ENCODE assay signal across 9 cellular contexts in the genomic region with DNA sequence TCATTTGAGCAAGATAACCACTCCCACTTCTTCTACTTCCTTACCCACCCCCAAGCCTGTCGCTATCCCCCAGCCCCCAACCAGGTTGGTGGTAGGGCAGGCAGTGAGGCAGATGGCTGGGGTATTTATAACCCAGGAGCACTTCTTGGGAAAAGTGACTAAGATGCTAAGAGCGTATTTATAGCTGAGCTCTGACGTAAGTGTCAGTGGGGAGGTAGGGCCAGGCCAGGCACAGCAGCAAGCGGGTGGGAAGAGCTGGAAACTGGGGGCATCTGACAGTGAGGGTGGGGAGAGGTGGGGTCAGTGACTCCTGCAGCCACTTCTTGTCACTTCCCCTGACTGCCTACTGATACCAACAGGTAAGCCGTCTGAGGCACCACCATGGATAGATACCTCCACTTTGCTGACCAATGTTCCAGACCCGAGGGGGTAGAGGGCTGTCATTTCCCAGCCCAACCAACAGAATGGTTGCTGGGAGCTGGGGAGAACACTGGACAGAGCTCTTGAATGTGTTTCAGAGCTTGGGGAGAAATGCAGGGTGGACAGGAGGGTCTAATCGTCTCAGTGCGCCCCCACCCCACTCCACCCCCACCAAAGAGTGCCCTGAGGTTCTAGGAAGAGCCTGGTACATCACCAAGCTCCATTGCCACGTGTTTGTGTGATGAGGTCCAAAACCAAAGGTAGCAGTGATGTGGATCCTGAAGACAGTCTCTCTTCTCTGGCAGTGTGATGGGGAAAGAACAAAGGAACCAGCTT. TPM values are rescaled to one million over a fixed set of nuclear protein-coding genes. Genes with fewer than 3 reads are reported as not detected.
DNase-seq lines count a peak whose midpoint lies in the region; ATAC-seq and TF ChIP-seq lines count a peak whose summit lies in the region.
"Had no signal": no experiment of that assay in that cellular context is flagged by ENCODE, and none has a peak within 500 bp of the region (broad histone marks: within the 10 kb centered on the region; RNA-seq: fewer than 3 reads in every experiment).

No MANE protein-coding gene starts in this region.

- H3K36me3 ChIP-seq in HEK293 (ENCODE audit: control insufficient read depth in 2 of 2, insufficient read depth in 1 of 2, low read length in 2 of 2) (no peaks in the 10 kb centered on the region), A673 (ENCODE audit: insufficient read depth, low read length, poor library complexity, severe bottlenecking) (no peaks in the 10 kb centered on the region)

- H3K27me3 ChIP-seq in A673 (replicated peaks; ENCODE audit: insufficient read depth, low read depth, low read length, poor library complexity): no peaks in the 10 kb centered on the region
- H3K27me3 ChIP-seq: body of pancreas had no signal

- CTCF ChIA-PET in HEK293 (lab: Yijun Ruan, JAX): interaction anchor here (0.6 to 9.7 kb wide), 48 partner anchors 8 to 238 kb away, joined by 3 to 219 read pairs (median 6); a partner anchor contains a TSS
- CTCF ChIA-PET in A673 (lab: Charles Lee): interaction anchor here (0.6 to 3.0 kb wide), 9 partner anchors 22 to 239 kb away, joined by 3 to 57 read pairs (median 4); no protein-coding TSS in a partner anchor

- no peak for TF ChIP-seq CTCF in HEK293 (tag by site-specific recombination; IDR thresholded peaks at IDR 0.05)
- no peak for TF ChIP-seq CTCF in omental fat pad (IDR thresholded peaks at IDR 0.05)
- no peak for TF ChIP-seq CTCF in A673 (conservative IDR thresholded peaks at IDR 0.05; ENCODE audit: low read depth, low read length)

- no peak overlapping the region for H3K4me3 ChIP-seq in HEK293 (ENCODE audit: low read depth, low read length)
- no peak overlapping the region for H3K4me3 ChIP-seq in A673 (ENCODE audit: low read depth, low read length, poor library complexity, severe bottlenecking)
- H3K4me3 ChIP-seq: body of pancreas had no signal

- H3K27ac ChIP-seq in HEK293 (ENCODE audit: extremely low read depth, low read depth, low read length) (no peak overlapping the region), A673 (ENCODE audit: low read depth, low read length, poor library complexity, severe bottlenecking) (no peak overlapping the region)
- H3K27ac ChIP-seq: body of pancreas had no signal

- H3K4me1 ChIP-seq in HEK293 (ENCODE audit: control insufficient read depth, insufficient read depth, low read length) (peaks cover 7% of the 10 kb centered on the region; the same call in 1 of the 2 replicates), A673 (ENCODE audit: insufficient read depth, low read length, poor library complexity, severe bottlenecking) (peaks cover 22% of the 10 kb centered on the region)

- POLR2A ChIA-PET in HEK293 (lab: Yijun Ruan, JAX) (interaction anchor here (0.5 to 1.4 kb wide), 8 partner anchors 12 to 223 kb away, joined by 3 to 5 read pairs (median 4); a partner anchor contains a TSS), A673 (lab: Charles Lee; ENCODE audit: low non-redundant PET) (interaction anchor here (0.5 to 0.6 kb wide), 3 partner anchors 145 to 209 kb away, joined by 4 to 17 read pairs (median 10); no protein-coding TSS in a partner anchor)

- no peak for ATAC-seq in omental fat pad (ENCODE audit: low FRiP score)
- ATAC-seq in GM18517 (IDR thresholded peaks at IDR 0.05; ENCODE audit: unreplicated experiment): no peak
- ATAC-seq in GM18870 (IDR thresholded peaks at IDR 0.05; ENCODE audit: unreplicated experiment): no peak

- no TSS peak for BruUV-seq in A673 (replicated peaks; lab: Mats Ljungman, UMichigan)

- H3K9me3 ChIP-seq in HEK293 (ENCODE audit: control insufficient read depth, insufficient read depth, low read depth, low read length) (no peaks in the 10 kb centered on the region), A673 (ENCODE audit: low read depth, low read length, poor library complexity, severe bottlenecking) (no peaks in the 10 kb centered on the region)
- H3K9me3 ChIP-seq: body of pancreas had no signal

- DNase-seq in AG08395 (ENCODE audit: low spot score): peak; percentile 75
- peak; percentile 31 for DNase-seq in amniotic stem cell (lab: John Stamatoyannopoulos, UW)
- peak; percentile 92 for DNase-seq in islet precursor cell
- DNase-seq in omental fat pad (ENCODE audit: low spot score): no peak
- DNase-seq in A673 (ENCODE audit: low spot score): no peak

- intact Hi-C loops in A673 (cut with micrococcal nuclease; ENCODE audit: unreplicated experiment): no loop called here

TF ChIP-seq in HEK293, 187 proteins besides CTCF, POLR2A, EP300 and RAD21 (continues in another document):
- no peak for TF ChIP-seq ZNF510 (tag by site-specific recombination; IDR thresholded peaks at IDR 0.05; ENCODE audit: insufficient replicate concordance)
- TF ChIP-seq ZNF707 (tag by site-specific recombination; IDR thresholded peaks at IDR 0.05): no peak
- no peak for TF ChIP-seq MEIS1 (CRISPR knock-in tag; IDR thresholded peaks at IDR 0.05; ENCODE audit: borderline replicate concordance)
- TF ChIP-seq, protein P1, sequence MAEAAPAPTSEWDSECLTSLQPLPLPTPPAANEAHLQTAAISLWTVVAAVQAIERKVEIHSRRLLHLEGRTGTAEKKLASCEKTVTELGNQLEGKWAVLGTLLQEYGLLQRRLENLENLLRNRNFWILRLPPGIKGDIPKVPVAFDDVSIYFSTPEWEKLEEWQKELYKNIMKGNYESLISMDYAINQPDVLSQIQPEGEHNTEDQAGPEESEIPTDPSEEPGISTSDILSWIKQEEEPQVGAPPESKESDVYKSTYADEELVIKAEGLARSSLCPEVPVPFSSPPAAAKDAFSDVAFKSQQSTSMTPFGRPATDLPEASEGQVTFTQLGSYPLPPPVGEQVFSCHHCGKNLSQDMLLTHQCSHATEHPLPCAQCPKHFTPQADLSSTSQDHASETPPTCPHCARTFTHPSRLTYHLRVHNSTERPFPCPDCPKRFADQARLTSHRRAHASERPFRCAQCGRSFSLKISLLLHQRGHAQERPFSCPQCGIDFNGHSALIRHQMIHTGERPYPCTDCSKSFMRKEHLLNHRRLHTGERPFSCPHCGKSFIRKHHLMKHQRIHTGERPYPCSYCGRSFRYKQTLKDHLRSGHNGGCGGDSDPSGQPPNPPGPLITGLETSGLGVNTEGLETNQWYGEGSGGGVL (tag by site-specific recombination; IDR thresholded peaks at IDR 0.05): no peak
- TF ChIP-seq, protein P2, sequence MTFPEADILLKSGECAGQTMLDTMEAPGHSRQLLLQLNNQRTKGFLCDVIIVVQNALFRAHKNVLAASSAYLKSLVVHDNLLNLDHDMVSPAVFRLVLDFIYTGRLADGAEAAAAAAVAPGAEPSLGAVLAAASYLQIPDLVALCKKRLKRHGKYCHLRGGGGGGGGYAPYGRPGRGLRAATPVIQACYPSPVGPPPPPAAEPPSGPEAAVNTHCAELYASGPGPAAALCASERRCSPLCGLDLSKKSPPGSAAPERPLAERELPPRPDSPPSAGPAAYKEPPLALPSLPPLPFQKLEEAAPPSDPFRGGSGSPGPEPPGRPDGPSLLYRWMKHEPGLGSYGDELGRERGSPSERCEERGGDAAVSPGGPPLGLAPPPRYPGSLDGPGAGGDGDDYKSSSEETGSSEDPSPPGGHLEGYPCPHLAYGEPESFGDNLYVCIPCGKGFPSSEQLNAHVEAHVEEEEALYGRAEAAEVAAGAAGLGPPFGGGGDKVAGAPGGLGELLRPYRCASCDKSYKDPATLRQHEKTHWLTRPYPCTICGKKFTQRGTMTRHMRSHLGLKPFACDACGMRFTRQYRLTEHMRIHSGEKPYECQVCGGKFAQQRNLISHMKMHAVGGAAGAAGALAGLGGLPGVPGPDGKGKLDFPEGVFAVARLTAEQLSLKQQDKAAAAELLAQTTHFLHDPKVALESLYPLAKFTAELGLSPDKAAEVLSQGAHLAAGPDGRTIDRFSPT (tag by site-specific recombination; IDR thresholded peaks at IDR 0.05): peak; percentile 76; the same call in 1 of the 2 replicates
- TF ChIP-seq, protein P3, sequence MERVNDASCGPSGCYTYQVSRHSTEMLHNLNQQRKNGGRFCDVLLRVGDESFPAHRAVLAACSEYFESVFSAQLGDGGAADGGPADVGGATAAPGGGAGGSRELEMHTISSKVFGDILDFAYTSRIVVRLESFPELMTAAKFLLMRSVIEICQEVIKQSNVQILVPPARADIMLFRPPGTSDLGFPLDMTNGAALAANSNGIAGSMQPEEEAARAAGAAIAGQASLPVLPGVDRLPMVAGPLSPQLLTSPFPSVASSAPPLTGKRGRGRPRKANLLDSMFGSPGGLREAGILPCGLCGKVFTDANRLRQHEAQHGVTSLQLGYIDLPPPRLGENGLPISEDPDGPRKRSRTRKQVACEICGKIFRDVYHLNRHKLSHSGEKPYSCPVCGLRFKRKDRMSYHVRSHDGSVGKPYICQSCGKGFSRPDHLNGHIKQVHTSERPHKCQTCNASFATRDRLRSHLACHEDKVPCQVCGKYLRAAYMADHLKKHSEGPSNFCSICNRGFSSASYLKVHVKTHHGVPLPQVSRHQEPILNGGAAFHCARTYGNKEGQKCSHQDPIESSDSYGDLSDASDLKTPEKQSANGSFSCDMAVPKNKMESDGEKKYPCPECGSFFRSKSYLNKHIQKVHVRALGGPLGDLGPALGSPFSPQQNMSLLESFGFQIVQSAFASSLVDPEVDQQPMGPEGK (tag by site-specific recombination; IDR thresholded peaks at IDR 0.05): peak; percentile 81
- TF ChIP-seq KLF16 (tag by site-specific recombination; IDR thresholded peaks at IDR 0.05): peak; percentile 57; the same call in 1 of the 2 replicates
- TF ChIP-seq EGR2 (tag by site-specific recombination; IDR thresholded peaks at IDR 0.05; ENCODE audit: low read depth): peak; percentile 32; the same call in 1 of the 2 replicates

RNA-seq across cellular contexts. Expression of a gene that starts 2.7 kb away (rescaled TPM):
- under 1 TPM in 1 of 4 donors, not detected in 3; 0.25 TPM for total RNA-seq in omental fat pad
- 0.62 and 0.94 TPM in 2 replicates for total RNA-seq in A673 (2021)
- total RNA-seq: body of pancreas had no signal

RNA-seq across cellular contexts. Expression of a gene that starts 7.2 kb away (rescaled TPM):
- total RNA-seq in omental fat pad: under 1 TPM in 3 of 4 donors, not detected in 1; 0.09 to 0.60 (median 0.19) TPM
- total RNA-seq in A673 (2021): 22.4 and 22.6 TPM in 2 replicates

RNA-seq across cellular contexts. Expression of a gene that starts 17.8 kb away (rescaled TPM):
- total RNA-seq in omental fat pad (not detected), A673 (2021) (not detected in 2 replicates)
- total RNA-seq: body of pancreas had no signal

RNA-seq across cellular contexts. Expression of a gene that starts 21.5 kb away (rescaled TPM):
- total RNA-seq in omental fat pad: 10 to 100 TPM; 24.2 to 47.3 (median 26.7) TPM
- total RNA-seq in A673 (2021): 64.0 and 76.2 TPM in 2 replicates

RNA-seq across cellular contexts. Expression of a gene that starts 27.3 kb away (rescaled TPM):
- total RNA-seq in omental fat pad (10 to 100 TPM; 13.8 to 85.6 (median 29.8) TPM), A673 (2021) (0.52 and 0.87 TPM in 2 replicates)

Comparison
In these comparisons a context has a peak if more than half of its experiments do, and no peak if none do; other contexts are left out.
1. DNase-seq: peak in AG08395 (single experiment), amniotic stem cell (single experiment) and islet precursor cell (single experiment); none in omental fat pad (single experiment) and A673 (single experiment).
2. RNA of a gene that starts 7.2 kb away (total RNA-seq): 22.4 to 22.6 TPM in A673; 0.09 to 0.60 TPM in omental fat pad; every median in the first group is over 10 times any median in the second.